In genomic region chr14:95431199-95432145, GRCh38 we compare ENCODE assay signal across 8 cellular contexts.
DNase-seq lines count a peak whose midpoint lies in the region; ATAC-seq, FAIRE-seq and TF ChIP-seq lines count a peak whose summit lies in the region.

No MANE protein-coding gene starts in this region.

- DNase-seq in A549 (ENCODE audit: low read depth in 1 of 2, low spot score in 1 of 2) (peak; percentile 28 to 39), GM10266 (ENCODE audit: extremely low spot score) (no peak), Panc1 (ENCODE audit: low read depth, low spot score) (no peak), fibroblast of villous mesenchyme (ENCODE audit: low read depth) (peak; percentile 23), retinal pigment epithelial cell (ENCODE audit: low read depth) (no peak), T1000 (lab: John Stamatoyannopoulos, UW) (no peak), kidney glomerular epithelial cell (lab: John Stamatoyannopoulos, UW) (no peak)

- POLR2A ChIA-PET in A549 (lab: Yijun Ruan, JAX): no interaction called here
- POLR2A ChIA-PET in Panc1 (lab: Charles Lee): no interaction called here

- peak; percentile 55 for TF ChIP-seq CTCF in A549 (IDR thresholded peaks at IDR 0.05)
- TF ChIP-seq CTCF in GM10266 (IDR thresholded peaks at IDR 0.05; ENCODE audit: control insufficient read depth, insufficient read depth, low read depth, missing control alignments): peak; percentile 42
- peak; percentile 63 for TF ChIP-seq CTCF in Panc1 (IDR thresholded peaks at IDR 0.05)
- peak; percentile 63 for TF ChIP-seq CTCF in fibroblast of villous mesenchyme (IDR thresholded peaks at IDR 0.05; ENCODE audit: insufficient read depth, low read depth, low read length)
- peak; percentile 73 for TF ChIP-seq CTCF in retinal pigment epithelial cell (conservative IDR thresholded peaks at IDR 0.05; ENCODE audit: low read depth, low read length)

- H3K36me3 ChIP-seq in Panc1 (ENCODE audit: control insufficient read depth, insufficient read depth, low read length): no peaks in the 10 kb centered on the region

- in situ Hi-C loops in Panc1 (cut with HindIII; ENCODE audit: low pct_unique_long_range_greater_than_20kb, low sequenced_read_pairs): no loop called here

- intact Hi-C loops in Panc1 (cut with micrococcal nuclease; ENCODE audit: unreplicated experiment): no loop called here

- 68% methylated on average over 17 of the region's 17 CpGs for WGBS in A549 (ENCODE audit: missing lambda C conversion rate)

- no peak for TF ChIP-seq EP300 in A549 (IDR thresholded peaks at IDR 0.05)

- TF ChIP-seq POLR2A in A549 (IDR thresholded peaks at IDR 0.05; ENCODE audit: low read length): no peak

- TF ChIP-seq RAD21 in A549 (conservative IDR thresholded peaks at IDR 0.05 in 1 of 2, IDR thresholded peaks at IDR 0.05 in 1 of 2): peak; percentile 54 to 63

- CTCF ChIA-PET in A549 (lab: Yijun Ruan, JAX): interaction anchor here (0.6 to 4.4 kb wide), 50 partner anchors 9 to 990 kb away, joined by 3 to 53 read pairs (median 4); no protein-coding TSS in a partner anchor
- CTCF ChIA-PET in Panc1 (lab: Charles Lee): interaction anchor here (0.6 to 0.7 kb wide), 2 partner anchors 31 to 97 kb away, joined by 3 to 4 read pairs; no protein-coding TSS in a partner anchor

- no peaks in the 10 kb centered on the region for H3K4me1 ChIP-seq in A549
- no peaks in the 10 kb centered on the region for H3K4me1 ChIP-seq in Panc1 (ENCODE audit: control insufficient read depth, insufficient read depth, low read length)

- peak overlapping the region; percentile 38 to 71; a peak in 4 of 6 replicates for H3K27ac ChIP-seq in A549
- no peak overlapping the region for H3K27ac ChIP-seq in Panc1 (ENCODE audit: low read length)

- no peak overlapping the region for H3K4me3 ChIP-seq in A549
- no peak overlapping the region for H3K4me3 ChIP-seq in Panc1 (ENCODE audit: low read depth in 2 of 2, low read length in 2 of 2)
- no peak overlapping the region for H3K4me3 ChIP-seq in fibroblast of villous mesenchyme (ENCODE audit: low read depth, low read length)
- no peak overlapping the region for H3K4me3 ChIP-seq in retinal pigment epithelial cell (ENCODE audit: low read length)

- ATAC-seq in A549: peak; percentile 69 to 82; a peak in 4 of 6 replicates
- ATAC-seq in Panc1: 0 out of 2 replicates have a peak, but pooled peaks have one; percentile 51
- no peak for ATAC-seq in HG03521 (IDR thresholded peaks at IDR 0.05; ENCODE audit: unreplicated experiment)

- no TSS peak for BruUV-seq in Panc1 (replicated peaks; lab: Mats Ljungman, UMichigan)

- H3K27me3 ChIP-seq in Panc1 (ENCODE audit: control insufficient read depth, insufficient read depth, low read length): no peaks in the 10 kb centered on the region

- no peak overlapping the region for H3K4me2 ChIP-seq in A549

- no peak for FAIRE-seq in A549 (lab: Jason Lieb, UNC)

- H3K9me3 ChIP-seq in A549: no peaks in the 10 kb centered on the region
- no peaks in the 10 kb centered on the region for H3K9me3 ChIP-seq in Panc1 (ENCODE audit: control insufficient read depth, insufficient read depth, low read depth, low read length)

TF ChIP-seq in A549, 52 proteins besides CTCF, POLR2A, EP300 and RAD21:
- TF ChIP-seq NR3C1 (IDR thresholded peaks at IDR 0.05) (no peak), SMC3 (IDR thresholded peaks at IDR 0.05) (0 out of 3 replicates have a peak, but pooled peaks have one; percentile 26), CHD4 (IDR thresholded peaks at IDR 0.05; ENCODE audit: borderline replicate concordance) (no peak), PHF8 (IDR thresholded peaks at IDR 0.05; ENCODE audit: borderline replicate concordance, low read depth) (no peak)

Comparison
In these comparisons a context has a peak if more than half of its experiments do, and no peak if none do; other contexts are left out.
1. DNase-seq: peak in A549 (2 of 2) and fibroblast of villous mesenchyme (single experiment); none in GM10266 (single experiment), Panc1 (single experiment), retinal pigment epithelial cell (single experiment), T1000 (single experiment) and kidney glomerular epithelial cell (single experiment).
2. Peak in every context shown above with its lines, with median percentiles within 50 percentile points of each other: CTCF ChIP-seq.